In the genomic region with DNA sequence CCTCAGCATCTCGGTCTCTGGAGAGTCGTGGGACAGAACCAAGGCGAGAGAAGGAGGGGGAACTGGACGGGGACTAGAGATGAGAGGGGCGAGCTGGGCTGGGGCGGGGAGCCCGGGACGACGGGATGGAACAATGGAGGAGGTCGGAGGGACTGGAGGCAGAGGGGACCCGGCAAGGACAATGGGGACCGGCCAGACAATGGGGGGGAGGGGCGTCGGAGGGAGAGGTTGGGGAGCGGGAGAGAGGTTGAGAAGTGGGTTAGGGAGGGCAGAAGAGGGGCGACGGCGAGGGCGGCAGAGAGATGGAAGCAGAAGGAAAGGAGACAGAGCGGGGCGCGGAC, we compare ENCODE assay signal across 8 cellular contexts. TPM values are rescaled to one million over a fixed set of nuclear protein-coding genes. Genes with fewer than 3 reads are reported as not detected.
A peak's percentile ranks its signal among the peaks of the same experiment; 100 is the strongest.
DNase-seq lines count a peak whose midpoint lies in the region; ATAC-seq, FAIRE-seq and TF ChIP-seq lines count a peak whose summit lies in the region.

No MANE protein-coding gene starts in this region.

- H3K9me3 Mint-ChIP-seq in T-cell, result no peaks in the 10 kb centered on the region
- peaks cover 16% of the 10 kb centered on the region for H3K9me3 Mint-ChIP-seq in glutamatergic neuron (ENCODE audit: unreplicated experiment)

- DNase-seq in GM12864 (ENCODE audit: low read depth) (no peak), T-cell (peak in 3 of 34 experiments; percentile 4 to 16 (median 6)), glutamatergic neuron (peak; percentile 54), psoas muscle (peak in 1 of 2 donors; percentile 59), GM12892 (ENCODE audit: insufficient read length) (no peak), cortex of kidney (lab: John Stamatoyannopoulos, UW) (no peak), NCI-H146 treated with DMSO at 0.1 percent for 48 hours (lab: John Stamatoyannopoulos, UW; ENCODE audit: unreplicated experiment) (no peak)

- intact Hi-C loops in psoas muscle (cut with DNase I), result loop anchor here (2.0 to 5.0 kb wide), 4 partner anchors 53 to 216 kb away; no protein-coding TSS in a partner anchor

- FAIRE-seq in GM12892 (lab: Jason Lieb, UNC), result no peak

- CTCF ChIA-PET in T-cell (lab: Charles Lee), result interaction anchor here in 1 of 2 donors (1.1 kb wide), 1 partner anchor 316 kb away, joined by 3 read pairs; no protein-coding TSS in a partner anchor

- H3K4me3 ChIP-seq in GM12864 (ENCODE audit: low read depth, low read length) (peak overlapping the region; percentile 52; the same call in 1 of the 2 replicates), psoas muscle (peak overlapping the region; percentile 71)

- H3K36me3 ChIP-seq in psoas muscle (ENCODE audit: insufficient read depth in 1 of 2, low read depth in 1 of 2), result no peaks in the 10 kb centered on the region

- H3K27me3 Mint-ChIP-seq in T-cell (peaks cover 22 to 39% of the 10 kb centered on the region in 2 donors), glutamatergic neuron (ENCODE audit: unreplicated experiment) (peaks cover 23% of the 10 kb centered on the region)

- H3K27ac Mint-ChIP-seq in T-cell (no peak overlapping the region), glutamatergic neuron (ENCODE audit: unreplicated experiment) (peak overlapping the region; percentile 91)

- H3K4me3 Mint-ChIP-seq in T-cell, result peak overlapping the region; percentile 69 to 82 (median 71)
- peak overlapping the region; percentile 90 for H3K4me3 Mint-ChIP-seq in glutamatergic neuron (ENCODE audit: unreplicated experiment)

- peaks cover 22 to 31% (median 27%) of the 10 kb centered on the region in 3 donors for H3K4me1 Mint-ChIP-seq in T-cell
- peaks cover 23% of the 10 kb centered on the region for H3K4me1 Mint-ChIP-seq in glutamatergic neuron (ENCODE audit: low read depth, unreplicated experiment)

- no peak overlapping the region for H3K27ac ChIP-seq in psoas muscle

- no peaks in the 10 kb centered on the region for H3K36me3 Mint-ChIP-seq in T-cell
- H3K36me3 Mint-ChIP-seq in glutamatergic neuron (ENCODE audit: unreplicated experiment), result no peaks in the 10 kb centered on the region

- no peak for TF ChIP-seq CTCF in GM12864 (IDR thresholded peaks at IDR 0.05; ENCODE audit: low read depth, low read length, missing control alignments)
- no peak for TF ChIP-seq CTCF in glutamatergic neuron (IDR thresholded peaks at IDR 0.05; ENCODE audit: partially characterized antibody, unreplicated experiment)
- TF ChIP-seq CTCF in psoas muscle (IDR thresholded peaks at IDR 0.05), result no peak

- H3K4me1 ChIP-seq in psoas muscle, result peaks cover 26% of the 10 kb centered on the region

- peaks cover 0 to 62% (median 7%) of the 10 kb centered on the region in 3 donors for H3K27me3 ChIP-seq in psoas muscle (ENCODE audit: insufficient read depth in 3 of 3, low read length in 2 of 3)

- no peak for TF ChIP-seq POLR2A in GM12892 (IDR thresholded peaks at IDR 0.05; ENCODE audit: low read depth, low read length)

- no peaks in the 10 kb centered on the region for H3K9me3 ChIP-seq in psoas muscle

- POLR2A ChIA-PET in T-cell (lab: Charles Lee), result no interaction called here

- 1 to 3% (median 2%) methylated on average over 20 to 22 of the region's 22 CpGs for WGBS in psoas muscle, 3 donors

- ATAC-seq in T-cell (replicated peaks in 1 of 4) (no peak), psoas muscle (no peak), HG02610 (IDR thresholded peaks at IDR 0.05; ENCODE audit: unreplicated experiment) (no peak)

RNA-seq across cellular contexts. Expression of a gene that starts 0.7 kb away (rescaled TPM):
- total RNA-seq in T-cell (under 1 TPM; 0.20 to 0.40 (median 0.29) TPM), glutamatergic neuron (ENCODE audit: unreplicated experiment) (131 TPM), psoas muscle (10 to 100 TPM in 1 of 4 donors, 1 to 10 TPM in 3; 1.6 to 13.5 (median 3.7) TPM)
- 1 to 10 TPM in 1 of 3 donors, under 1 TPM in 2; 0.74 to 5.1 (median 0.77) TPM for polyA plus RNA-seq in psoas muscle
- polyA plus RNA-seq in GM12892 (2012; ENCODE audit: missing spikeins), result 0.45 TPM
